In the genomic region with DNA sequence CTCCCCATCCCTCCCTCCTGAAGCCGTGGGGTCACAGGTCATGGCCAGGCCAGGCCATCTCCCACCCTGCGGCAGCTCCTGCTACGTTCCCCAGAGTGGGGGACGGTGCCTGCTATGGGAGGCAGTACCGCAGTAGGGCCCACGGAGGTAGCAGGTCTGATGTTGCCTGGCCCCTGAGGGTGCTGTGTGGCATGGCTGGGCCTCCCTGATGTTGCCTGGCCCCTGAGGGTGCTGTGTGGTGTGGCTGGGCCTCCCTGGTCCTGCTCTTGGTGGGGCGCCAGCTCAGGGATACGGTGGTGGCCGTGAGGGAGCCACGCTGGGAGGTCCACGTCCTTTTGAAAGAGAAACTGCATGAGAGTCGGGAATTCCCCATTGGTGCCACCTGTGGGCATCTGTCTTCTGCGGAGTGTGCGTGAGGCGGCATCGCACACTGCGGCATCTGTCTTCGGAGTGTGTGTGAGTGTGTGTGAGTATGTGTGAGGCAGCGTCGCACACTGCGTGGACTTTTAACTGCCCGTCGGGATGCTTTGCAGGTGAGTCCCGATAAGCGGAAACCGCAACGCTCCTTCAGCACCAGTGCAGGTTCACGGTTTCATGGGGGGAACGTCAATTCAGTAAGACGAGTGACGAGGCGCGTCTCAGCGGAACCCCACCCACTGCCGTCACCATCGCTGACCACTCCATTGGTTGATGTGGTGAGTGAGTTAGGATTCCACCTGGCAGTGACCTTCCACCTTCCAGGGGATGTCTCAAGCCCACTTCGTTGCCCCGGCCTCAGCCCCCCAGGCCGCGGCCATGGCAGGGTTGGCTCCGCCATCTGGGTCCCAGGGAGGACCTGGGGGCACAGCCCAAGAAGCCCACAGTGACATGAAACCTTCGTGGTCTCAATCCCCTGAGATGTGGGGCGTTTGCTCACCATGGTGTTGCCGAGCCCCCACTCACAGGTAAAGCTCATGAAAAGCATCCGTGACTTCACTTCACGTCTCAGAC, we compare ENCODE assay signal across 19 cellular contexts. TPM values are rescaled to one million over a fixed set of nuclear protein-coding genes. Genes with fewer than 3 reads are reported as not detected.
DNase-seq lines count a peak whose midpoint lies in the region; ATAC-seq and TF ChIP-seq lines count a peak whose summit lies in the region.
"Had no signal": no experiment of that assay in that cellular context is flagged by ENCODE, and none has a peak within 500 bp of the region (broad histone marks: within the 10 kb centered on the region; RNA-seq: fewer than 3 reads in every experiment).

No MANE protein-coding gene starts in this region.

- 67% methylated on average over 7 of the region's 46 CpGs for WGBS in right lobe of liver (ENCODE audit: insufficient coverage, low coverage, low lambda C conversion rate, missing lambda C conversion rate)

- no peaks in the 10 kb centered on the region for H3K9me3 Mint-ChIP-seq in activated naive CD4-positive, alpha-beta T cell treated with anti-CD3 and anti-CD28 coated beads, Interleukin-2, amount 10 ng/mL, durations not matched to agents 7 days and 5 days
- H3K9me3 Mint-ChIP-seq: activated naive CD8-positive, alpha-beta T cell treated with anti-CD3 and anti-CD28 coated beads, Interleukin-2, amount 50 U/mL, for 24 hours; activated T-helper 1 cell treated with anti-CD3 and anti-CD28 coated beads, Interleukin-12 subunit alpha, Interleukin-12 subunit beta, Interleukin-2, Interleukin-4 antibody, amounts not matched to agents 30 ng/mL and 10 ng/mL and 1 ng/mL, durations not matched to agents 14 hours and 24 hours and 36 hours; memory B cell; nephron had no signal

- H3K4me3 Mint-ChIP-seq in activated naive CD4-positive, alpha-beta T cell treated with anti-CD3 and anti-CD28 coated beads, Interleukin-2, amount 10 ng/mL, durations not matched to agents 7 days and 5 days, result no peak overlapping the region
- H3K4me3 Mint-ChIP-seq: activated naive CD8-positive, alpha-beta T cell treated with anti-CD3 and anti-CD28 coated beads, Interleukin-2, amount 50 U/mL, for 24 hours; activated T-helper 1 cell treated with anti-CD3 and anti-CD28 coated beads, Interleukin-12 subunit alpha, Interleukin-12 subunit beta, Interleukin-2, Interleukin-4 antibody, amounts not matched to agents 30 ng/mL and 10 ng/mL and 1 ng/mL, durations not matched to agents 14 hours and 24 hours and 36 hours; memory B cell had no signal

- H3K36me3 Mint-ChIP-seq in activated naive CD4-positive, alpha-beta T cell treated with anti-CD3 and anti-CD28 coated beads, Interleukin-2, amount 10 ng/mL, durations not matched to agents 7 days and 5 days, result no peaks in the 10 kb centered on the region
- H3K36me3 Mint-ChIP-seq: memory B cell had no signal

- POLR2A ChIA-PET in HEK293 (lab: Yijun Ruan, JAX), result interaction anchor here (0.6 kb wide), 1 partner anchor 19 kb away, joined by 3 read pairs; no protein-coding TSS in a partner anchor

- CTCF ChIA-PET in HEK293 (lab: Yijun Ruan, JAX), result no interaction called here
- CTCF ChIA-PET in activated naive CD4-positive, alpha-beta T cell treated with anti-CD3 and anti-CD28 coated beads, Interleukin-2, amount 10 ng/mL, durations not matched to agents 7 days and 5 days (lab: Charles Lee), result no interaction called here

- H3K27ac ChIP-seq in HEK293 (ENCODE audit: extremely low read depth, low read depth, low read length) (no peak overlapping the region), right lobe of liver (no peak overlapping the region), skin epidermis (no peak overlapping the region)
- H3K27ac ChIP-seq: cardiac muscle cell had no signal

- H3K36me3 ChIP-seq in HEK293 (ENCODE audit: control insufficient read depth in 2 of 2, insufficient read depth in 1 of 2, low read length in 2 of 2) (no peaks in the 10 kb centered on the region), right lobe of liver (no peaks in the 10 kb centered on the region)
- H3K36me3 ChIP-seq: cardiac muscle cell had no signal

- ATAC-seq in right lobe of liver, result no peak
- ATAC-seq in HG03378 (IDR thresholded peaks at IDR 0.05; ENCODE audit: unreplicated experiment), result no peak
- no peak for ATAC-seq in GM18870 (IDR thresholded peaks at IDR 0.05; ENCODE audit: unreplicated experiment)
- ATAC-seq: activated naive CD8-positive, alpha-beta T cell treated with anti-CD3 and anti-CD28 coated beads, Interleukin-2, amount 50 U/mL, for 24 hours had no signal

- intact Hi-C loops in right lobe of liver (cut with DNase I), result no loop called here

- no peaks in the 10 kb centered on the region for H3K4me1 Mint-ChIP-seq in activated naive CD4-positive, alpha-beta T cell treated with anti-CD3 and anti-CD28 coated beads, Interleukin-2, amount 10 ng/mL, durations not matched to agents 7 days and 5 days
- H3K4me1 Mint-ChIP-seq: activated naive CD8-positive, alpha-beta T cell treated with anti-CD3 and anti-CD28 coated beads, Interleukin-2, amount 50 U/mL, for 24 hours; memory B cell had no signal

- TF ChIP-seq CTCF in HEK293 (tag by site-specific recombination; IDR thresholded peaks at IDR 0.05), result no peak
- TF ChIP-seq CTCF in epithelial cell of proximal tubule (conservative IDR thresholded peaks at IDR 0.05; ENCODE audit: low read depth, low read length), result no peak
- TF ChIP-seq CTCF in right lobe of liver (IDR thresholded peaks at IDR 0.05), result no peak
- TF ChIP-seq CTCF in GM13977 (IDR thresholded peaks at IDR 0.05; ENCODE audit: extremely low read depth, insufficient read depth, missing control alignments), result no peak

- no peaks in the 10 kb centered on the region for H3K4me1 ChIP-seq in HEK293 (ENCODE audit: control insufficient read depth, insufficient read depth, low read length)
- no peaks in the 10 kb centered on the region for H3K4me1 ChIP-seq in right lobe of liver

- H3K9me3 ChIP-seq in HEK293 (ENCODE audit: control insufficient read depth, insufficient read depth, low read depth, low read length) (no peaks in the 10 kb centered on the region), right lobe of liver (no peaks in the 10 kb centered on the region)

- TF ChIP-seq POLR2A in right lobe of liver (IDR thresholded peaks at IDR 0.05), result no peak

- H3K27me3 ChIP-seq in right lobe of liver, result no peaks in the 10 kb centered on the region
- H3K27me3 ChIP-seq: cardiac muscle cell had no signal

- H3K4me3 ChIP-seq in HEK293 (ENCODE audit: low read depth, low read length) (no peak overlapping the region), epithelial cell of proximal tubule (ENCODE audit: low read depth, low read length) (peak overlapping the region; percentile 47), right lobe of liver (no peak overlapping the region), skin epidermis (peak overlapping the region in 5 of 7 experiments; percentile 11 to 24 (median 16))
- H3K4me3 ChIP-seq: cardiac muscle cell had no signal

- H3K27ac Mint-ChIP-seq in activated naive CD4-positive, alpha-beta T cell treated with anti-CD3 and anti-CD28 coated beads, Interleukin-2, amount 10 ng/mL, durations not matched to agents 7 days and 5 days, result no peak overlapping the region
- H3K27ac Mint-ChIP-seq: activated naive CD8-positive, alpha-beta T cell treated with anti-CD3 and anti-CD28 coated beads, Interleukin-2, amount 50 U/mL, for 24 hours; activated T-helper 1 cell treated with anti-CD3 and anti-CD28 coated beads, Interleukin-12 subunit alpha, Interleukin-12 subunit beta, Interleukin-2, Interleukin-4 antibody, amounts not matched to agents 30 ng/mL and 10 ng/mL and 1 ng/mL, durations not matched to agents 14 hours and 24 hours and 36 hours; memory B cell; nephron had no signal

- in situ Hi-C loops in GM13977 (cut with MboI; ENCODE audit: low pct_unique_long_range_greater_than_20kb, low sequenced_read_pairs, unreplicated experiment), result no loop called here

- DNase-seq in epithelial cell of proximal tubule (ENCODE audit: low read depth) (no peak), right lobe of liver (peak in 2 of 3 donors; percentile 14 to 39), GM13977 (ENCODE audit: low spot score) (no peak)
- no peak for DNase-seq in activated naive CD4-positive, alpha-beta T cell treated with anti-CD3 and anti-CD28 coated beads, Interleukin-2, amount 10 ng/mL, durations not matched to agents 7 days and 5 days
- DNase-seq: activated CD8-positive, alpha-beta memory T cell treated with anti-CD3 and anti-CD28 coated beads for 24 hours; activated naive CD8-positive, alpha-beta T cell treated with anti-CD3 and anti-CD28 coated beads, Interleukin-2, amount 50 U/mL, for 24 hours; NCI-H187 treated with DMSO at 0.1 percent for 48 hours; NCI-H345; NK-92 treated with Interleukin-12 subunit alpha and Interleukin-12 subunit beta, amount 100 ng/mL, for 24 hours; T-helper 1 cell had no signal

- H3K27me3 Mint-ChIP-seq in activated naive CD4-positive, alpha-beta T cell treated with anti-CD3 and anti-CD28 coated beads, Interleukin-2, amount 10 ng/mL, durations not matched to agents 7 days and 5 days, result no peaks in the 10 kb centered on the region
- H3K27me3 Mint-ChIP-seq: activated naive CD8-positive, alpha-beta T cell treated with anti-CD3 and anti-CD28 coated beads, Interleukin-2, amount 50 U/mL, for 24 hours had no signal

TF ChIP-seq in HEK293, 187 proteins besides CTCF, POLR2A, EP300 and RAD21:
- TF ChIP-seq GLIS1 (tag by site-specific recombination; IDR thresholded peaks at IDR 0.05), result peak; percentile 54
- TF ChIP-seq, protein P1, sequence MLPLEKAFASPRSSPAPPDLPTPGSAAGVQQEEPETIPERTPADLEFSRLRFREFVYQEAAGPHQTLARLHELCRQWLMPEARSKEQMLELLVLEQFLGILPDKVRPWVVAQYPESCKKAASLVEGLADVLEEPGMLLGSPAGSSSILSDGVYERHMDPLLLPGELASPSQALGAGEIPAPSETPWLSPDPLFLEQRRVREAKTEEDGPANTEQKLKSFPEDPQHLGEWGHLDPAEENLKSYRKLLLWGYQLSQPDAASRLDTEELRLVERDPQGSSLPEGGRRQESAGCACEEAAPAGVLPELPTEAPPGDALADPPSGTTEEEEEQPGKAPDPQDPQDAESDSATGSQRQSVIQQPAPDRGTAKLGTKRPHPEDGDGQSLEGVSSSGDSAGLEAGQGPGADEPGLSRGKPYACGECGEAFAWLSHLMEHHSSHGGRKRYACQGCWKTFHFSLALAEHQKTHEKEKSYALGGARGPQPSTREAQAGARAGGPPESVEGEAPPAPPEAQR (tag by site-specific recombination; IDR thresholded peaks at IDR 0.05), result no peak
TF ChIP-seq in HEK293: peak in this region for 1.

RNA-seq across cellular contexts. Expression of a gene that starts 51.2 kb away (rescaled TPM):
- total RNA-seq in epithelial cell of proximal tubule (1.1 and 2.2 TPM in 2 replicates), right lobe of liver (under 1 TPM; 0.16 to 0.67 (median 0.32) TPM)
- total RNA-seq: activated T-helper 1 cell treated with anti-CD3 and anti-CD28 coated beads, Interleukin-12 subunit alpha, Interleukin-12 subunit beta, Interleukin-2, Interleukin-4 antibody, amounts not matched to agents 30 ng/mL and 10 ng/mL and 1 ng/mL, durations not matched to agents 14 hours and 24 hours and 36 hours; subcutaneous adipose tissue had no signal

Comparison
In these comparisons a context has a peak if more than half of its experiments do, and no peak if none do; other contexts are left out.
1. H3K4me3 ChIP-seq: peak in epithelial cell of proximal tubule (single experiment) and skin epidermis (5 of 7); none in HEK293 (single experiment) and right lobe of liver (0 of 3).
2. DNase-seq: peak in right lobe of liver (2 of 3); none in epithelial cell of proximal tubule (single experiment), GM13977 (single experiment) and activated naive CD4-positive, alpha-beta T cell treated with anti-CD3 and anti-CD28 coated beads, Interleukin-2, amount 10 ng/mL, durations not matched to agents 7 days and 5 days (single experiment).